In genomic region chr15:75201609-75202250, GRCh38 we compare ENCODE assay signal across 1 cellular context.
TF ChIP-seq lines count a peak whose summit lies in the region.

Gene C15orf39, plus strand, starts transcription at chr15:75201882. Its CDS starts 4,167 bp downstream, at chr15:75206049.

TF ChIP-seq in HepG2, 621 proteins besides CTCF, POLR2A, EP300 and RAD21 (continued from another document and continues in another):
- TF ChIP-seq E2F2 (CRISPR knock-in tag; IDR thresholded peaks at IDR 0.05; ENCODE audit: borderline replicate concordance) = no peak
- no peak for TF ChIP-seq SRF (IDR thresholded peaks at IDR 0.05; ENCODE audit: low read depth, low read length)
- TF ChIP-seq, protein P1, sequence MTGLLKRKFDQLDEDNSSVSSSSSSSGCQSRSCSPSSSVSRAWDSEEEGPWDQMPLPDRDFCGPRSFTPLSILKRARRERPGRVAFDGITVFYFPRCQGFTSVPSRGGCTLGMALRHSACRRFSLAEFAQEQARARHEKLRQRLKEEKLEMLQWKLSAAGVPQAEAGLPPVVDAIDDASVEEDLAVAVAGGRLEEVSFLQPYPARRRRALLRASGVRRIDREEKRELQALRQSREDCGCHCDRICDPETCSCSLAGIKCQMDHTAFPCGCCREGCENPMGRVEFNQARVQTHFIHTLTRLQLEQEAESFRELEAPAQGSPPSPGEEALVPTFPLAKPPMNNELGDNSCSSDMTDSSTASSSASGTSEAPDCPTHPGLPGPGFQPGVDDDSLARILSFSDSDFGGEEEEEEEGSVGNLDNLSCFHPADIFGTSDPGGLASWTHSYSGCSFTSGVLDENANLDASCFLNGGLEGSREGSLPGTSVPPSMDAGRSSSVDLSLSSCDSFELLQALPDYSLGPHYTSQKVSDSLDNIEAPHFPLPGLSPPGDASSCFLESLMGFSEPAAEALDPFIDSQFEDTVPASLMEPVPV (CRISPR knock-in tag; IDR thresholded peaks at IDR 0.05) = no peak
- TF ChIP-seq FOXP1 (IDR thresholded peaks at IDR 0.05) = no peak
- no peak for TF ChIP-seq FOXP1 (CRISPR knock-in tag; IDR thresholded peaks at IDR 0.05)
- TF ChIP-seq ZNF567 (CRISPR knock-in tag; IDR thresholded peaks at IDR 0.05; ENCODE audit: borderline replicate concordance) = no peak
- no peak for TF ChIP-seq MYNN (CRISPR knock-in tag; IDR thresholded peaks at IDR 0.05; ENCODE audit: low read depth)
- TF ChIP-seq BCL6 (CRISPR knock-in tag; IDR thresholded peaks at IDR 0.05) = no peak; the same call in 1 of the 2 replicates
- peak; percentile 43; the same call in 1 of the 2 replicates for TF ChIP-seq LBX2 (CRISPR knock-in tag; IDR thresholded peaks at IDR 0.05; ENCODE audit: borderline replicate concordance)
- no peak for TF ChIP-seq ZNF20 (CRISPR knock-in tag; IDR thresholded peaks at IDR 0.05)
- TF ChIP-seq CEBPG (CRISPR knock-in tag; IDR thresholded peaks at IDR 0.05) = no peak
- no peak for TF ChIP-seq PAF1 (CRISPR knock-in tag; IDR thresholded peaks at IDR 0.05)
- no peak for TF ChIP-seq PAX8 (CRISPR knock-in tag; IDR thresholded peaks at IDR 0.05; ENCODE audit: borderline replicate concordance)
- peak; percentile 10; the same call in 1 of the 2 replicates for TF ChIP-seq ZNF839 (CRISPR knock-in tag; IDR thresholded peaks at IDR 0.05; ENCODE audit: borderline replicate concordance)
- no peak for TF ChIP-seq ZNF619 (CRISPR knock-in tag; IDR thresholded peaks at IDR 0.05)
- TF ChIP-seq FOXA3 (CRISPR knock-in tag; IDR thresholded peaks at IDR 0.05) = no peak
- TF ChIP-seq NR2F2 (IDR thresholded peaks at IDR 0.05; ENCODE audit: borderline replicate concordance, low read depth) = 0 out of 2 replicates have a peak, but pooled peaks have one; percentile 3
- TF ChIP-seq HOMEZ (CRISPR knock-in tag; IDR thresholded peaks at IDR 0.05; ENCODE audit: low read depth) = no peak
- no peak for TF ChIP-seq AFF4 (CRISPR knock-in tag; IDR thresholded peaks at IDR 0.05)
- TF ChIP-seq SOX13 (IDR thresholded peaks at IDR 0.05) = no peak
- TF ChIP-seq SOX13 (CRISPR knock-in tag; conservative IDR thresholded peaks at IDR 0.05 in 1 of 2, IDR thresholded peaks at IDR 0.05 in 1 of 2) = peak in 1 of 2 experiments; percentile 22; a peak in 1 of 4 replicates
- TF ChIP-seq, protein P2, sequence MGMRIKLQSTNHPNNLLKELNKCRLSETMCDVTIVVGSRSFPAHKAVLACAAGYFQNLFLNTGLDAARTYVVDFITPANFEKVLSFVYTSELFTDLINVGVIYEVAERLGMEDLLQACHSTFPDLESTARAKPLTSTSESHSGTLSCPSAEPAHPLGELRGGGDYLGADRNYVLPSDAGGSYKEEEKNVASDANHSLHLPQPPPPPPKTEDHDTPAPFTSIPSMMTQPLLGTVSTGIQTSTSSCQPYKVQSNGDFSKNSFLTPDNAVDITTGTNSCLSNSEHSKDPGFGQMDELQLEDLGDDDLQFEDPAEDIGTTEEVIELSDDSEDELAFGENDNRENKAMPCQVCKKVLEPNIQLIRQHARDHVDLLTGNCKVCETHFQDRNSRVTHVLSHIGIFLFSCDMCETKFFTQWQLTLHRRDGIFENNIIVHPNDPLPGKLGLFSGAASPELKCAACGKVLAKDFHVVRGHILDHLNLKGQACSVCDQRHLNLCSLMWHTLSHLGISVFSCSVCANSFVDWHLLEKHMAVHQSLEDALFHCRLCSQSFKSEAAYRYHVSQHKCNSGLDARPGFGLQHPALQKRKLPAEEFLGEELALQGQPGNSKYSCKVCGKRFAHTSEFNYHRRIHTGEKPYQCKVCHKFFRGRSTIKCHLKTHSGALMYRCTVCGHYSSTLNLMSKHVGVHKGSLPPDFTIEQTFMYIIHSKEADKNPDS (CRISPR knock-in tag; IDR thresholded peaks at IDR 0.05) = no peak
- no peak for TF ChIP-seq SMARCE1 (IDR thresholded peaks at IDR 0.05; ENCODE audit: borderline replicate concordance)
- no peak for TF ChIP-seq MLLT10 (CRISPR knock-in tag; IDR thresholded peaks at IDR 0.05)
- TF ChIP-seq SOX5 (CRISPR knock-in tag; IDR thresholded peaks at IDR 0.05; ENCODE audit: borderline replicate concordance) = peak; percentile 31; the same call in 1 of the 2 replicates
- no peak for TF ChIP-seq SYNCRIP (IDR thresholded peaks at IDR 0.05; ENCODE audit: insufficient read depth, low read depth, low read length)
- TF ChIP-seq TARDBP (CRISPR knock-in tag; IDR thresholded peaks at IDR 0.05) = no peak
- TF ChIP-seq ZBTB20 (CRISPR knock-in tag; IDR thresholded peaks at IDR 0.05; ENCODE audit: borderline replicate concordance, low read depth) = peak; percentile 27; the same call in 1 of the 2 replicates
- TF ChIP-seq ZNF333 (CRISPR knock-in tag; IDR thresholded peaks at IDR 0.05; ENCODE audit: borderline replicate concordance) = no peak
- no peak for TF ChIP-seq ARNTL (CRISPR knock-in tag; IDR thresholded peaks at IDR 0.05)
- 0 out of 2 replicates have a peak, but pooled peaks have one; percentile 75 for TF ChIP-seq NRL (CRISPR knock-in tag; IDR thresholded peaks at IDR 0.05; ENCODE audit: borderline replicate concordance)
- no peak; the same call in 1 of the 2 replicates for TF ChIP-seq TBX2 (CRISPR knock-in tag; IDR thresholded peaks at IDR 0.05; ENCODE audit: borderline replicate concordance)
- TF ChIP-seq PHF5A (CRISPR knock-in tag; IDR thresholded peaks at IDR 0.05; ENCODE audit: low read depth, unreplicated experiment) = no peak
- no peak; the same call in 1 of the 2 replicates for TF ChIP-seq JDP2 (CRISPR knock-in tag; IDR thresholded peaks at IDR 0.05; ENCODE audit: borderline replicate concordance)
- TF ChIP-seq SCMH1 (CRISPR knock-in tag; IDR thresholded peaks at IDR 0.05; ENCODE audit: borderline replicate concordance) = no peak
- TF ChIP-seq ASH2L (IDR thresholded peaks at IDR 0.05; ENCODE audit: insufficient read length, low read depth, low read length) = peak; percentile 58
- TF ChIP-seq ZNF232 (CRISPR knock-in tag; IDR thresholded peaks at IDR 0.05; ENCODE audit: borderline replicate concordance) = peak; percentile 90
- TF ChIP-seq MXI1 (IDR thresholded peaks at IDR 0.05; ENCODE audit: borderline replicate concordance, low read depth, low read length) = peak; percentile 63; the same call in 1 of the 3 replicates
- TF ChIP-seq NFKBIZ (CRISPR knock-in tag; IDR thresholded peaks at IDR 0.05) = no peak; the same call in 1 of the 2 replicates
- TF ChIP-seq ZNF124 (CRISPR knock-in tag; IDR thresholded peaks at IDR 0.05) = no peak
- no peak for TF ChIP-seq MATR3 (CRISPR knock-in tag; IDR thresholded peaks at IDR 0.05)
- TF ChIP-seq, protein P3, sequence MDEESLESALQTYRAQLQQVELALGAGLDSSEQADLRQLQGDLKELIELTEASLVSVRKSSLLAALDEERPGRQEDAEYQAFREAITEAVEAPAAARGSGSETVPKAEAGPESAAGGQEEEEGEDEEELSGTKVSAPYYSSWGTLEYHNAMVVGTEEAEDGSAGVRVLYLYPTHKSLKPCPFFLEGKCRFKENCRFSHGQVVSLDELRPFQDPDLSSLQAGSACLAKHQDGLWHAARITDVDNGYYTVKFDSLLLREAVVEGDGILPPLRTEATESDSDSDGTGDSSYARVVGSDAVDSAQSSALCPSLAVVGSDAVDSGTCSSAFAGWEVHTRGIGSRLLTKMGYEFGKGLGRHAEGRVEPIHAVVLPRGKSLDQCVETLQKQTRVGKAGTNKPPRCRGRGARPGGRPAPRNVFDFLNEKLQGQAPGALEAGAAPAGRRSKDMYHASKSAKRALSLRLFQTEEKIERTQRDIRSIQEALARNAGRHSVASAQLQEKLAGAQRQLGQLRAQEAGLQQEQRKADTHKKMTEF (CRISPR knock-in tag; IDR thresholded peaks at IDR 0.05) = peak; percentile 54
- peak; percentile 90 for TF ChIP-seq CBFB (CRISPR knock-in tag; IDR thresholded peaks at IDR 0.05)
- TF ChIP-seq SIX4 (CRISPR knock-in tag; IDR thresholded peaks at IDR 0.05) = no peak
- TF ChIP-seq, protein P4, sequence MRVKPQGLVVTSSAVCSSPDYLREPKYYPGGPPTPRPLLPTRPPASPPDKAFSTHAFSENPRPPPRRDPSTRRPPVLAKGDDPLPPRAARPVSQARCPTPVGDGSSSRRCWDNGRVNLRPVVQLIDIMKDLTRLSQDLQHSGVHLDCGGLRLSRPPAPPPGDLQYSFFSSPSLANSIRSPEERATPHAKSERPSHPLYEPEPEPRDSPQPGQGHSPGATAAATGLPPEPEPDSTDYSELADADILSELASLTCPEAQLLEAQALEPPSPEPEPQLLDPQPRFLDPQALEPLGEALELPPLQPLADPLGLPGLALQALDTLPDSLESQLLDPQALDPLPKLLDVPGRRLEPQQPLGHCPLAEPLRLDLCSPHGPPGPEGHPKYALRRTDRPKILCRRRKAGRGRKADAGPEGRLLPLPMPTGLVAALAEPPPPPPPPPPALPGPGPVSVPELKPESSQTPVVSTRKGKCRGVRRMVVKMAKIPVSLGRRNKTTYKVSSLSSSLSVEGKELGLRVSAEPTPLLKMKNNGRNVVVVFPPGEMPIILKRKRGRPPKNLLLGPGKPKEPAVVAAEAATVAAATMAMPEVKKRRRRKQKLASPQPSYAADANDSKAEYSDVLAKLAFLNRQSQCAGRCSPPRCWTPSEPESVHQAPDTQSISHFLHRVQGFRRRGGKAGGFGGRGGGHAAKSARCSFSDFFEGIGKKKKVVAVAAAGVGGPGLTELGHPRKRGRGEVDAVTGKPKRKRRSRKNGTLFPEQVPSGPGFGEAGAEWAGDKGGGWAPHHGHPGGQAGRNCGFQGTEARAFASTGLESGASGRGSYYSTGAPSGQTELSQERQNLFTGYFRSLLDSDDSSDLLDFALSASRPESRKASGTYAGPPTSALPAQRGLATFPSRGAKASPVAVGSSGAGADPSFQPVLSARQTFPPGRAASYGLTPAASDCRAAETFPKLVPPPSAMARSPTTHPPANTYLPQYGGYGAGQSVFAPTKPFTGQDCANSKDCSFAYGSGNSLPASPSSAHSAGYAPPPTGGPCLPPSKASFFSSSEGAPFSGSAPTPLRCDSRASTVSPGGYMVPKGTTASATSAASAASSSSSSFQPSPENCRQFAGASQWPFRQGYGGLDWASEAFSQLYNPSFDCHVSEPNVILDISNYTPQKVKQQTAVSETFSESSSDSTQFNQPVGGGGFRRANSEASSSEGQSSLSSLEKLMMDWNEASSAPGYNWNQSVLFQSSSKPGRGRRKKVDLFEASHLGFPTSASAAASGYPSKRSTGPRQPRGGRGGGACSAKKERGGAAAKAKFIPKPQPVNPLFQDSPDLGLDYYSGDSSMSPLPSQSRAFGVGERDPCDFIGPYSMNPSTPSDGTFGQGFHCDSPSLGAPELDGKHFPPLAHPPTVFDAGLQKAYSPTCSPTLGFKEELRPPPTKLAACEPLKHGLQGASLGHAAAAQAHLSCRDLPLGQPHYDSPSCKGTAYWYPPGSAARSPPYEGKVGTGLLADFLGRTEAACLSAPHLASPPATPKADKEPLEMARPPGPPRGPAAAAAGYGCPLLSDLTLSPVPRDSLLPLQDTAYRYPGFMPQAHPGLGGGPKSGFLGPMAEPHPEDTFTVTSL (CRISPR knock-in tag; IDR thresholded peaks at IDR 0.05; ENCODE audit: borderline replicate concordance) = no peak
- TF ChIP-seq ARID2 (CRISPR knock-in tag; IDR thresholded peaks at IDR 0.05; ENCODE audit: borderline replicate concordance) = no peak
